12 cellular contexts compared by ENCODE assay signal in the genomic region with DNA sequence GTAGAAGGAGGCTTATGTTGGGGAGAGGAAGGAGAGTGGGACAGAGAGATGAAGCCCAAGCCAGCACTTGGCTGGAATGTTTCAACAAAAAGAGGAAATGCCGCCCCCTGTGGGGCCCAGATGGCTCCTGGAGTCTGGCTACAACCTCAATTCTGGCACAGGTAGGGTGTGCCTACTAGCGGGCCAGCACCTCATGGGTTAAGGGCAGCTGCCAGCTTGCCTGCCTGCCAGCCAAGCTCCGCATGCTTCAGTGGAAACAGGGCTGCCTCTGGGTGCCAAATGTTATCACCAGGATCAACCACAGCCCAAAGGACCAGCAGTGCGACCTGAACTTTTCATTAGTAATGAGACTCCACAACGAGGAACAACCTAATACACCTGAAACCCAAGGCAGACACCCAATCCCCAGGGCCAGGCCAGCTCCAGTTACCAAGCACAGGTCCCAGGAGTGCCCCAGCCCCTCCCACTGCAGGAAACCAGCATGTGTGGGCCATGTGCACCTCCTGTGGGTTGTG. TPM values are rescaled to one million over a fixed set of nuclear protein-coding genes. Genes with fewer than 3 reads are reported as not detected.
A peak's percentile ranks its signal among the peaks of the same experiment; 100 is the strongest.
DNase-seq lines count a peak whose midpoint lies in the region; ATAC-seq and TF ChIP-seq lines count a peak whose summit lies in the region.
"Had no signal": no experiment of that assay in that cellular context is flagged by ENCODE, and none has a peak within 500 bp of the region (broad histone marks: within the 10 kb centered on the region; RNA-seq: fewer than 3 reads in every experiment).

No MANE protein-coding gene starts in this region.

- no peaks in the 10 kb centered on the region; the same call in 1 of the 2 replicates for H3K9me1 ChIP-seq in IMR-90 (ENCODE audit: insufficient read depth, low read length)

- intact Hi-C loops in IMR-90 (cut with micrococcal nuclease) = no loop called here
- intact Hi-C loops in activated CD8-positive, alpha-beta T cell treated with anti-CD3 and anti-CD28 coated beads for 36 hours (cut with micrococcal nuclease) = no loop called here

- H3K9me3 ChIP-seq in IMR-90 (ENCODE audit: control insufficient read depth, insufficient read depth, low read length) = no peaks in the 10 kb centered on the region
- no peaks in the 10 kb centered on the region for H3K9me3 ChIP-seq in effector memory CD4-positive, alpha-beta T cell (ENCODE audit: control insufficient read depth, low read length)
- H3K9me3 ChIP-seq: tibial artery had no signal

- H3K4me1 Mint-ChIP-seq in activated CD8-positive, alpha-beta T cell treated with anti-CD3 and anti-CD28 coated beads for 36 hours (ENCODE audit: low read depth) = peaks cover 2% of the 10 kb centered on the region

- no peak overlapping the region for H2BK20ac ChIP-seq in IMR-90 (ENCODE audit: low read depth, low read length)

- dilution Hi-C loops in IMR-90 (cut with HindIII; ENCODE audit: low sequenced_read_pairs, unreplicated experiment) = no loop called here

- in situ Hi-C loops in IMR-90 (cut with MboI; ENCODE audit: low sequenced_read_pairs) = no loop called here

- no peak for TF ChIP-seq RAD21 in IMR-90 (IDR thresholded peaks at IDR 0.05; ENCODE audit: low read length)

- H3K27me3 Mint-ChIP-seq in activated CD8-positive, alpha-beta T cell treated with anti-CD3 and anti-CD28 coated beads for 36 hours = no peaks in the 10 kb centered on the region

- H3K27me3 ChIP-seq in IMR-90 (ENCODE audit: control insufficient read depth, insufficient read depth, low read length) (no peaks in the 10 kb centered on the region), kidney epithelial cell (ENCODE audit: control insufficient read depth, insufficient read depth, low read length) (no peaks in the 10 kb centered on the region)
- H3K27me3 ChIP-seq in effector memory CD4-positive, alpha-beta T cell (replicated peaks; ENCODE audit: control insufficient read depth, insufficient read depth, low read length, poor library complexity, severe bottlenecking) = no peaks in the 10 kb centered on the region
- H3K27me3 ChIP-seq: tibial artery had no signal

- H3K23ac ChIP-seq in IMR-90 (ENCODE audit: low read depth, low read length) = no peak overlapping the region

- TF ChIP-seq POLR2A in IMR-90 (IDR thresholded peaks at IDR 0.05; ENCODE audit: low read depth, low read length) = no peak

- no peaks in the 10 kb centered on the region for H4K20me1 ChIP-seq in IMR-90 (ENCODE audit: insufficient read depth, low read length)

- no peak overlapping the region for H2AFZ ChIP-seq in IMR-90 (replicated peaks; ENCODE audit: low read length, poor library complexity)

- no peak overlapping the region for H4K91ac ChIP-seq in IMR-90 (ENCODE audit: insufficient read depth, low read depth, low read length)

- H3K36me3 ChIP-seq in IMR-90 (ENCODE audit: control insufficient read depth, insufficient read depth, low read length) (no peaks in the 10 kb centered on the region), kidney epithelial cell (ENCODE audit: control insufficient read depth, insufficient read depth, low read length) (no peaks in the 10 kb centered on the region)
- no peaks in the 10 kb centered on the region for H3K36me3 ChIP-seq in effector memory CD4-positive, alpha-beta T cell (ENCODE audit: control insufficient read depth, insufficient read depth, low read length)

- no peaks in the 10 kb centered on the region for H3K4me1 ChIP-seq in IMR-90 (ENCODE audit: control insufficient read depth, insufficient read depth, low read length)
- no peaks in the 10 kb centered on the region for H3K4me1 ChIP-seq in effector memory CD4-positive, alpha-beta T cell (ENCODE audit: control insufficient read depth, insufficient read depth, low read length, poor library complexity, severe bottlenecking)

- H2AK5ac ChIP-seq in IMR-90 (ENCODE audit: low read depth, low read length) = no peak overlapping the region

- H3K4me3 ChIP-seq in IMR-90 (ENCODE audit: insufficient read depth, low read depth, low read length) = no peak overlapping the region
- no peak overlapping the region for H3K4me3 ChIP-seq in kidney epithelial cell (ENCODE audit: low read depth, low read length)
- no peak overlapping the region for H3K4me3 ChIP-seq in effector memory CD4-positive, alpha-beta T cell (ENCODE audit: insufficient read depth, low read depth, low read length, poor library complexity, severe bottlenecking)
- H3K4me3 ChIP-seq: tibial artery had no signal

- H3K4ac ChIP-seq in IMR-90 (ENCODE audit: low read depth, low read length) = no peak overlapping the region

- WGBS in IMR-90 (ENCODE audit: extremely low coverage in 2 of 2, insufficient read length in 1 of 2), 2 experiments = 54% methylated on average over 2 of the region's 5 CpGs; no CpG with 5 or more reads in 1 of the 2 experiments

- H3K14ac ChIP-seq in IMR-90 (replicated peaks; ENCODE audit: low read depth, low read length) = no peak overlapping the region

- H3K9me3 Mint-ChIP-seq in activated CD8-positive, alpha-beta T cell treated with anti-CD3 and anti-CD28 coated beads for 36 hours = no peaks in the 10 kb centered on the region

- ATAC-seq in IMR-90 (ENCODE audit: low read depth) = no peak
- no peak for ATAC-seq in activated CD8-positive, alpha-beta T cell treated with anti-CD3 and anti-CD28 coated beads for 36 hours

- H4K8ac ChIP-seq in IMR-90 (ENCODE audit: low read depth in 2 of 2, low read length in 2 of 2) = no peak overlapping the region

- POLR2A ChIA-PET in IMR-90 (lab: Charles Lee; ENCODE audit: unreplicated experiment) = no interaction called here
- POLR2A ChIA-PET in activated CD8-positive, alpha-beta T cell treated with anti-CD3 and anti-CD28 coated beads for 36 hours (lab: Charles Lee) = no interaction called here

- CTCF ChIA-PET in IMR-90 (lab: Yijun Ruan, JAX) = no interaction called here
- CTCF ChIA-PET in activated CD8-positive, alpha-beta T cell treated with anti-CD3 and anti-CD28 coated beads for 36 hours (lab: Charles Lee) = no interaction called here

- no peak overlapping the region for H4K5ac ChIP-seq in IMR-90 (ENCODE audit: low read depth, low read length)

- no peak overlapping the region for H2BK15ac ChIP-seq in IMR-90 (ENCODE audit: low read depth, low read length)

- TF ChIP-seq CTCF in IMR-90 (conservative IDR thresholded peaks at IDR 0.05; ENCODE audit: low read depth, low read length) (no peak), VCaP (conservative IDR thresholded peaks at IDR 0.05) (0 out of 2 replicates have a peak, but pooled peaks have one; percentile 13), kidney epithelial cell (IDR thresholded peaks at IDR 0.05; ENCODE audit: insufficient read depth, low read length, poor library complexity, severe bottlenecking) (peak; percentile 30)
- TF ChIP-seq CTCF in activated CD8-positive, alpha-beta T cell treated with anti-CD3 and anti-CD28 coated beads for 36 hours (IDR thresholded peaks at IDR 0.05) = no peak

- no TSS peak for BruUV-seq in IMR-90 (replicated peaks; lab: Mats Ljungman, UMichigan)

- no peak overlapping the region for H3K18ac ChIP-seq in IMR-90 (ENCODE audit: low read depth, low read length)

- no peaks in the 10 kb centered on the region for H3K79me1 ChIP-seq in IMR-90 (ENCODE audit: low read depth in 1 of 2, low read length in 2 of 2)

- no peak overlapping the region for H2BK5ac ChIP-seq in IMR-90 (ENCODE audit: low read depth, low read length, poor library complexity, severe bottlenecking)

- peak overlapping the region; percentile 13 for H2AK9ac ChIP-seq in IMR-90 (replicated peaks; ENCODE audit: low read depth, low read length, poor library complexity)

- H3K27ac Mint-ChIP-seq in activated CD8-positive, alpha-beta T cell treated with anti-CD3 and anti-CD28 coated beads for 36 hours = no peak overlapping the region

- H3K4me3 Mint-ChIP-seq in activated CD8-positive, alpha-beta T cell treated with anti-CD3 and anti-CD28 coated beads for 36 hours = no peak overlapping the region

- H3K56ac ChIP-seq in IMR-90 (ENCODE audit: extremely low read depth, insufficient read depth, low read length) = no peak overlapping the region

- no peak overlapping the region for H2BK120ac ChIP-seq in IMR-90 (ENCODE audit: low read depth, low read length)

- no peak overlapping the region for H3K27ac ChIP-seq in IMR-90 (ENCODE audit: insufficient read depth, low read length)
- peak overlapping the region; percentile 65 for H3K27ac ChIP-seq in VCaP
- no peak overlapping the region for H3K27ac ChIP-seq in effector memory CD4-positive, alpha-beta T cell (ENCODE audit: insufficient read depth, low read length, poor library complexity, severe bottlenecking)
- H3K27ac ChIP-seq: tibial artery had no signal

- H3K36me3 Mint-ChIP-seq in activated CD8-positive, alpha-beta T cell treated with anti-CD3 and anti-CD28 coated beads for 36 hours (ENCODE audit: low read depth) = peaks cover 3% of the 10 kb centered on the region

- no peak overlapping the region for H3K9ac ChIP-seq in IMR-90 (ENCODE audit: low read depth, low read length)

- DNase-seq in DMS 273 treated with DMSO at 0.1 percent for 48 hours (lab: John Stamatoyannopoulos, UW) (peak; percentile 47), IMR-90 (no peak), kidney epithelial cell (ENCODE audit: low read depth) (no peak), glomerular visceral epithelial cell (ENCODE audit: extremely low spot score) (no peak), NCI-H146 (lab: John Stamatoyannopoulos, UW) (no peak)
- DNase-seq in activated CD8-positive, alpha-beta T cell treated with anti-CD3 and anti-CD28 coated beads for 36 hours = no peak
- DNase-seq in effector memory CD4-positive, alpha-beta T cell = no peak
- DNase-seq: activated naive CD4-positive, alpha-beta T cell treated with Interleukin-2 at 50 U/mL for 16 hours; NCI-H1930; stimulated activated CD4-positive, alpha-beta T cell treated with anti-CD3 and anti-CD28 coated beads, Interleukin-4, amount 100 ng/mL, for 1 hour; tibial artery had no signal

- H3K4me2 ChIP-seq in IMR-90 (ENCODE audit: low read depth, low read length) = no peak overlapping the region

RNA-seq across cellular contexts. Expression of a gene that starts 11.3 kb away (rescaled TPM):
- total RNA-seq in IMR-90 (2012; rRNA removed) (3.3 and 3.4 TPM in 2 replicates), kidney epithelial cell (18.2 and 21.9 TPM in 2 replicates)
- 7.0 and 7.8 TPM in 2 replicates for polyA plus RNA-seq in IMR-90 (2012; rRNA removed)
- 4.5 and 5.1 TPM in 2 replicates for polyA plus RNA-seq in IMR-90 (2012; cell fraction: cytosol; rRNA removed)
- 15.7 and 20.4 TPM in 2 replicates for polyA plus RNA-seq in IMR-90 (2012; cell fraction: nucleus; rRNA removed; ENCODE audit: low replicate concordance)
- 1 to 10 TPM; 2.1 to 2.3 TPM for total RNA-seq in activated CD8-positive, alpha-beta T cell treated with anti-CD3 and anti-CD28 coated beads for 36 hours

RNA-seq across cellular contexts. Expression of a gene that starts 18.3 kb away (rescaled TPM):
- total RNA-seq in IMR-90 (2012; rRNA removed) (not detected in 2 replicates), kidney epithelial cell (not detected in 2 replicates)
- polyA plus RNA-seq in IMR-90 (2012; rRNA removed) = not detected in 2 replicates
- not detected in 2 replicates for polyA plus RNA-seq in IMR-90 (2012; cell fraction: cytosol; rRNA removed)
- 0.30 TPM in 1 of 2 replicates, not detected in the other for polyA plus RNA-seq in IMR-90 (2012; cell fraction: nucleus; rRNA removed; ENCODE audit: low replicate concordance)
- not detected for total RNA-seq in activated CD8-positive, alpha-beta T cell treated with anti-CD3 and anti-CD28 coated beads for 36 hours

RNA-seq across cellular contexts. Expression of a gene that starts 25.9 kb away (rescaled TPM):
- 8.1 and 9.9 TPM in 2 replicates for total RNA-seq in IMR-90 (2012; rRNA removed)
- polyA plus RNA-seq in IMR-90 (2012; rRNA removed) = 17.8 and 18.5 TPM in 2 replicates
- 11.6 and 15.5 TPM in 2 replicates for polyA plus RNA-seq in IMR-90 (2012; cell fraction: cytosol; rRNA removed)
- 24.1 and 27.4 TPM in 2 replicates for polyA plus RNA-seq in IMR-90 (2012; cell fraction: nucleus; rRNA removed; ENCODE audit: low replicate concordance)
- 18.0 and 18.3 TPM in 2 replicates for total RNA-seq in kidney epithelial cell
- 10 to 100 TPM; 18.8 to 23.5 TPM for total RNA-seq in activated CD8-positive, alpha-beta T cell treated with anti-CD3 and anti-CD28 coated beads for 36 hours

RNA-seq across cellular contexts. Expression of a gene that starts 46.6 kb away (rescaled TPM):
- total RNA-seq in IMR-90 (2012; rRNA removed) = 38.0 and 51.9 TPM in 2 replicates
- polyA plus RNA-seq in IMR-90 (2012; rRNA removed) = 65.1 and 69.5 TPM in 2 replicates
- 7.7 and 33.2 TPM in 2 replicates for polyA plus RNA-seq in IMR-90 (2012; cell fraction: cytosol; rRNA removed)
- 2.5 and 15.1 TPM in 2 replicates for polyA plus RNA-seq in IMR-90 (2012; cell fraction: nucleus; rRNA removed; ENCODE audit: low replicate concordance)
- total RNA-seq in kidney epithelial cell = 35.3 and 56.8 TPM in 2 replicates
- 10 to 100 TPM; 47.0 to 57.4 TPM for total RNA-seq in activated CD8-positive, alpha-beta T cell treated with anti-CD3 and anti-CD28 coated beads for 36 hours

Comparison
In these comparisons a context has a peak if more than half of its experiments do, and no peak if none do; other contexts are left out.
1. CTCF ChIP-seq: peak in VCaP (single experiment) and kidney epithelial cell (single experiment); none in IMR-90 (single experiment) and activated CD8-positive, alpha-beta T cell treated with anti-CD3 and anti-CD28 coated beads for 36 hours (single experiment).